Comparison of ENCODE assay signal across 11 cellular contexts in genomic region chr20:21323640-21324039, GRCh38. TPM values are rescaled to one million over a fixed set of nuclear protein-coding genes. Genes with fewer than 3 reads are reported as not detected.
A peak's percentile ranks its signal among the peaks of the same experiment; 100 is the strongest.
DNase-seq lines count a peak whose midpoint lies in the region; ATAC-seq and TF ChIP-seq lines count a peak whose summit lies in the region.
"Had no signal": no experiment of that assay in that cellular context is flagged by ENCODE, and none has a peak within 500 bp of the region (broad histone marks: within the 10 kb centered on the region; RNA-seq: fewer than 3 reads in every experiment).

No MANE protein-coding gene starts in this region.

- intact Hi-C loops in activated CD4-positive, alpha-beta memory T cell treated with anti-CD3 and anti-CD28 coated beads for 36 hours (cut with micrococcal nuclease), result loop anchor here (1.0 to 10.0 kb wide), 2 partner anchors 8 to 89 kb away; no protein-coding TSS in a partner anchor

- H3K4me3 ChIP-seq in fibroblast of lung (replicated peaks in 1 of 4; ENCODE audit: control extremely low read depth in 1 of 4, insufficient read depth in 1 of 4, low read depth in 3 of 4, low read length in 4 of 4), result no peak overlapping the region
- H3K4me3 ChIP-seq in retinal pigment epithelial cell (ENCODE audit: low read length), result no peak overlapping the region

- DNase-seq in activated CD4-positive, alpha-beta memory T cell treated with anti-CD3 and anti-CD28 coated beads for 36 hours, result no peak
- no peak for DNase-seq in activated CD4-positive, alpha-beta memory T cell treated with anti-CD3 and anti-CD28 coated beads, Interleukin-2, amount 10 ng/mL, durations not matched to agents 7 days and 5 days
- DNase-seq in RPMI7951 (ENCODE audit: low read depth) (peak; percentile 82), fibroblast of lung (ENCODE audit: low read depth in 2 of 2) (peak; percentile 70 to 85), retinal pigment epithelial cell (ENCODE audit: low read depth) (peak; percentile 90), occipital lobe (lab: John Stamatoyannopoulos, UW) (no peak)
- DNase-seq: stimulated activated CD4-positive, alpha-beta T cell treated with anti-CD3 and anti-CD28 coated beads, Interleukin-2, amount 100 ng/mL, for 48 hours; WERI-Rb-1 had no signal

- H3K4me1 Mint-ChIP-seq in activated CD4-positive, alpha-beta memory T cell treated with anti-CD3 and anti-CD28 coated beads for 36 hours (ENCODE audit: low read depth), result peaks cover 65% of the 10 kb centered on the region
- peaks cover 40% of the 10 kb centered on the region for H3K4me1 Mint-ChIP-seq in activated CD4-positive, alpha-beta memory T cell treated with anti-CD3 and anti-CD28 coated beads, Interleukin-2, amount 10 ng/mL, durations not matched to agents 7 days and 5 days

- peaks cover 94% of the 10 kb centered on the region for H3K79me2 ChIP-seq in fibroblast of lung (ENCODE audit: control insufficient read depth, insufficient read depth, low read length)

- no peaks in the 10 kb centered on the region for H3K27me3 Mint-ChIP-seq in activated CD4-positive, alpha-beta memory T cell treated with anti-CD3 and anti-CD28 coated beads for 36 hours
- H3K27me3 Mint-ChIP-seq in activated CD4-positive, alpha-beta memory T cell treated with anti-CD3 and anti-CD28 coated beads, Interleukin-2, amount 10 ng/mL, durations not matched to agents 7 days and 5 days, result no peaks in the 10 kb centered on the region
- H3K27me3 Mint-ChIP-seq: B cell had no signal

- H3K9me3 Mint-ChIP-seq in activated CD4-positive, alpha-beta memory T cell treated with anti-CD3 and anti-CD28 coated beads for 36 hours, result peaks cover 16% of the 10 kb centered on the region
- peaks cover 5% of the 10 kb centered on the region for H3K9me3 Mint-ChIP-seq in activated CD4-positive, alpha-beta memory T cell treated with anti-CD3 and anti-CD28 coated beads, Interleukin-2, amount 10 ng/mL, durations not matched to agents 7 days and 5 days

- H4K20me1 ChIP-seq in fibroblast of lung (ENCODE audit: control insufficient read depth, extremely low read depth, insufficient read depth, low read length), result no peaks in the 10 kb centered on the region

- no peak overlapping the region for H3K4me3 Mint-ChIP-seq in activated CD4-positive, alpha-beta memory T cell treated with anti-CD3 and anti-CD28 coated beads for 36 hours
- H3K4me3 Mint-ChIP-seq in activated CD4-positive, alpha-beta memory T cell treated with anti-CD3 and anti-CD28 coated beads, Interleukin-2, amount 10 ng/mL, durations not matched to agents 7 days and 5 days, result no peak overlapping the region
- H3K4me3 Mint-ChIP-seq: B cell had no signal

- H3K27ac ChIP-seq in fibroblast of lung (ENCODE audit: insufficient read depth, low read length), result no peak overlapping the region
- H3K27ac ChIP-seq: WERI-Rb-1 had no signal

- H3K4me1 ChIP-seq in fibroblast of lung (ENCODE audit: control insufficient read depth, extremely low read depth, insufficient read depth, low read length), result peaks cover 2% of the 10 kb centered on the region

- no peak overlapping the region for H3K9ac ChIP-seq in fibroblast of lung (ENCODE audit: insufficient read depth, low read length)

- CTCF ChIA-PET in activated CD4-positive, alpha-beta memory T cell treated with anti-CD3 and anti-CD28 coated beads for 36 hours (lab: Charles Lee), result interaction anchor here (0.8 to 1.0 kb wide), 2 partner anchors 12 to 88 kb away, joined by 4 to 5 read pairs; no protein-coding TSS in a partner anchor
- CTCF ChIA-PET in activated CD4-positive, alpha-beta memory T cell treated with anti-CD3 and anti-CD28 coated beads, Interleukin-2, amount 10 ng/mL, durations not matched to agents 7 days and 5 days (lab: Charles Lee), result interaction anchor here (0.5 to 2.4 kb wide), 2 partner anchors 88 to 255 kb away, joined by 3 to 10 read pairs; no protein-coding TSS in a partner anchor

- no peaks in the 10 kb centered on the region for H3K36me3 ChIP-seq in fibroblast of lung (ENCODE audit: control insufficient read depth, insufficient read depth, low read length)

- H3K4me2 ChIP-seq in fibroblast of lung (ENCODE audit: extremely low read depth, insufficient read depth, low read length), result peak overlapping the region; percentile 1

- no peak overlapping the region for H2AFZ ChIP-seq in fibroblast of lung (ENCODE audit: low read length)

- no peaks in the 10 kb centered on the region for H3K27me3 ChIP-seq in fibroblast of lung (ENCODE audit: control insufficient read depth, insufficient read depth, low read length)

- no peak for ATAC-seq in GM18511 (IDR thresholded peaks at IDR 0.05; ENCODE audit: unreplicated experiment)
- no peak for ATAC-seq in HG02588 (IDR thresholded peaks at IDR 0.05; ENCODE audit: unreplicated experiment)

- H3K9me3 ChIP-seq in fibroblast of lung (ENCODE audit: control insufficient read depth, insufficient read depth, low read depth, low read length), result no peaks in the 10 kb centered on the region

- peak overlapping the region; percentile 45 for H3K27ac Mint-ChIP-seq in activated CD4-positive, alpha-beta memory T cell treated with anti-CD3 and anti-CD28 coated beads for 36 hours
- H3K27ac Mint-ChIP-seq in activated CD4-positive, alpha-beta memory T cell treated with anti-CD3 and anti-CD28 coated beads, Interleukin-2, amount 10 ng/mL, durations not matched to agents 7 days and 5 days, result no peak overlapping the region
- H3K27ac Mint-ChIP-seq: B cell had no signal

- peaks cover 31% of the 10 kb centered on the region for H3K36me3 Mint-ChIP-seq in activated CD4-positive, alpha-beta memory T cell treated with anti-CD3 and anti-CD28 coated beads for 36 hours
- peaks cover 51% of the 10 kb centered on the region for H3K36me3 Mint-ChIP-seq in activated CD4-positive, alpha-beta memory T cell treated with anti-CD3 and anti-CD28 coated beads, Interleukin-2, amount 10 ng/mL, durations not matched to agents 7 days and 5 days (ENCODE audit: low read depth)

- TF ChIP-seq CTCF in fibroblast of lung (conservative IDR thresholded peaks at IDR 0.05 in 1 of 2, IDR thresholded peaks at IDR 0.05 in 1 of 2; ENCODE audit: low read depth in 1 of 2, low read length in 2 of 2) (no peak), retinal pigment epithelial cell (conservative IDR thresholded peaks at IDR 0.05; ENCODE audit: low read depth, low read length) (no peak)

- POLR2A ChIA-PET in activated CD4-positive, alpha-beta memory T cell treated with anti-CD3 and anti-CD28 coated beads for 36 hours (lab: Charles Lee), result interaction anchor here (1.4 kb wide), 1 partner anchor 11 kb away, joined by 5 read pairs; no protein-coding TSS in a partner anchor
- POLR2A ChIA-PET in activated CD4-positive, alpha-beta memory T cell treated with anti-CD3 and anti-CD28 coated beads, Interleukin-2, amount 10 ng/mL, durations not matched to agents 7 days and 5 days (lab: Charles Lee), result interaction anchor here (1.3 to 3.5 kb wide), 3 partner anchors 10 to 19 kb away, joined by 3 to 21 read pairs (median 3); partner anchors contain the start of gene XRN2

RNA-seq across cellular contexts. Expression of gene XRN2, which starts 20.5 kb away (rescaled TPM):
- 10 to 100 TPM; 91.0 to 94.4 TPM for total RNA-seq in activated CD4-positive, alpha-beta memory T cell treated with anti-CD3 and anti-CD28 coated beads for 36 hours
- total RNA-seq in activated CD4-positive, alpha-beta memory T cell treated with anti-CD3 and anti-CD28 coated beads, Interleukin-2, amount 10 ng/mL, durations not matched to agents 7 days and 5 days, result 10 to 100 TPM; 68.0 to 70.4 TPM
- 128 and 151 TPM in 2 replicates for total RNA-seq in RPMI7951 (2014; rRNA removed; shearing (Covaris generic))
- total RNA-seq in fibroblast of lung (91.7 and 99.3 TPM in 2 replicates), occipital lobe (98.6 TPM)
- 99.6 and 103 TPM in 2 replicates for polyA plus RNA-seq in fibroblast of lung
- 61.7 and 65.6 TPM in 2 replicates for polyA plus RNA-seq in fibroblast of lung (2012)
- polyA minus RNA-seq in fibroblast of lung (ENCODE audit: low replicate concordance), result 22.2 and 29.2 TPM in 2 replicates

Comparison
In these comparisons a context has a peak if more than half of its experiments do, and no peak if none do; other contexts are left out.
1. DNase-seq: peak in RPMI7951 (single experiment), fibroblast of lung (2 of 2) and retinal pigment epithelial cell (single experiment); none in activated CD4-positive, alpha-beta memory T cell treated with anti-CD3 and anti-CD28 coated beads for 36 hours (single experiment), activated CD4-positive, alpha-beta memory T cell treated with anti-CD3 and anti-CD28 coated beads, Interleukin-2, amount 10 ng/mL, durations not matched to agents 7 days and 5 days (single experiment) and occipital lobe (single experiment).